1 cellular context compared by ENCODE assay signal in the genomic region with DNA sequence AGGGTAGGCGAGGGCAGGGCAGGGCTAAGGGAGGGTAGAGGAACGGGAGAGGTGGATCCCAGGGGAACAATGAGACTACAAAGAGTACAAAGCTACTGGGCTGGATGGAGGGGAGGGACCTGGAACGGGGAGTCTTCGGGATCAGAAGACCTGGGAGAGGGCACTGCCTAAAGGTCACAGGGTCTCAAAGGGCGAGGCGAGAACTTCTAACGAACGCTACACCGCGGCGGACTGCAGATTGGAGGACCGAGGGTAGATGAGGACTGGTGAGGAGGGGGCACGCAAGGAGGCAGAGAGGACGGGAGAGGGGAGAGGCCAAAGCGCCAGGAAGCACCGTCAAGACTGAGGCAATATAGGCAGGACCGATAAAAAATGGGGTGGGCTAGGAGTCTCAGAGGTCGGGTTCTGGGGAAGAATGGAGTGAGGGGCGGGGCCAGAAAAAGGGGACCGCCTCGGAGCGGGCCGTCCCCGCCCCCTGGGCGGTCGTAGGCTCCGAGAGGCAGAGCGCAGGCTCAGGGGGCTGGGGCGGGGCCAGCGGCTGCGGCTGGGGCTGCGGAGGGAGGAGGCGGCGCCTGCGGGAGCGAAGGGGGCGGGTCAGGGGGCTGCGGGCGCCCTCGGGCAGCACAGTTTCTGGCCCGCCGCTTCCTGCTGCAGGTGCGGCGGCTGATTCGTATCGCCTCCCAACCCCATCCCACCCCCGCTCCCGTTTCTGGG.
TF ChIP-seq lines count a peak whose summit lies in the region.

No MANE protein-coding gene starts in this region.

TF ChIP-seq in HEK293, 187 proteins besides CTCF, POLR2A, EP300 and RAD21 (continued from another document and continues in another):
- TF ChIP-seq, protein P1, sequence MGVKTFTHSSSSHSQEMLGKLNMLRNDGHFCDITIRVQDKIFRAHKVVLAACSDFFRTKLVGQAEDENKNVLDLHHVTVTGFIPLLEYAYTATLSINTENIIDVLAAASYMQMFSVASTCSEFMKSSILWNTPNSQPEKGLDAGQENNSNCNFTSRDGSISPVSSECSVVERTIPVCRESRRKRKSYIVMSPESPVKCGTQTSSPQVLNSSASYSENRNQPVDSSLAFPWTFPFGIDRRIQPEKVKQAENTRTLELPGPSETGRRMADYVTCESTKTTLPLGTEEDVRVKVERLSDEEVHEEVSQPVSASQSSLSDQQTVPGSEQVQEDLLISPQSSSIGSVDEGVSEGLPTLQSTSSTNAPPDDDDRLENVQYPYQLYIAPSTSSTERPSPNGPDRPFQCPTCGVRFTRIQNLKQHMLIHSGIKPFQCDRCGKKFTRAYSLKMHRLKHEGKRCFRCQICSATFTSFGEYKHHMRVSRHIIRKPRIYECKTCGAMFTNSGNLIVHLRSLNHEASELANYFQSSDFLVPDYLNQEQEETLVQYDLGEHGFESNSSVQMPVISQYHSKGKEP (tag by site-specific recombination; IDR thresholded peaks at IDR 0.05), result no peak
- TF ChIP-seq HOXD13 (CRISPR knock-in tag; IDR thresholded peaks at IDR 0.05; ENCODE audit: borderline replicate concordance) (no peak), ZNF76 (tag by site-specific recombination; IDR thresholded peaks at IDR 0.05; ENCODE audit: borderline replicate concordance, low read depth) (no peak), ZNF211 (tag by site-specific recombination; IDR thresholded peaks at IDR 0.05; ENCODE audit: low read depth) (no peak), ZNF433 (tag by site-specific recombination; IDR thresholded peaks at IDR 0.05; ENCODE audit: low read depth) (no peak), ZBTB48 (tag by site-specific recombination; IDR thresholded peaks at IDR 0.05) (no peak), ZNF585B (tag by site-specific recombination; IDR thresholded peaks at IDR 0.05) (no peak), ZBTB1 (tag by site-specific recombination; IDR thresholded peaks at IDR 0.05) (no peak), ZNF324 (tag by site-specific recombination; IDR thresholded peaks at IDR 0.05) (no peak), SP3 (tag by site-specific recombination; IDR thresholded peaks at IDR 0.05) (peak; percentile 83), ZNF830 (tag by site-specific recombination; IDR thresholded peaks at IDR 0.05; ENCODE audit: low read depth) (no peak), ZNF48 (tag by site-specific recombination; IDR thresholded peaks at IDR 0.05) (no peak), SALL2 (tag by site-specific recombination; IDR thresholded peaks at IDR 0.05; ENCODE audit: borderline replicate concordance) (no peak), KLF7 (tag by site-specific recombination; IDR thresholded peaks at IDR 0.05; ENCODE audit: borderline replicate concordance) (no peak), KLF8 (tag by site-specific recombination; IDR thresholded peaks at IDR 0.05) (no peak; the same call in 1 of the 2 replicates), ZNF514 (tag by site-specific recombination; IDR thresholded peaks at IDR 0.05) (no peak), TRIM28 (IDR thresholded peaks at IDR 0.05; ENCODE audit: borderline replicate concordance, low read length) (no peak), GLIS1 (tag by site-specific recombination; IDR thresholded peaks at IDR 0.05) (peak; percentile 42), ZNF555 (tag by site-specific recombination; conservative IDR thresholded peaks at IDR 0.05) (no peak), GLI4 (tag by site-specific recombination; IDR thresholded peaks at IDR 0.05) (no peak), SCRT1 (tag by site-specific recombination; IDR thresholded peaks at IDR 0.05; ENCODE audit: borderline replicate concordance) (no peak), OSR2 (tag by site-specific recombination; IDR thresholded peaks at IDR 0.05) (no peak), MYNN (tag by site-specific recombination; IDR thresholded peaks at IDR 0.05; ENCODE audit: borderline replicate concordance) (no peak), ZNF24 (tag by site-specific recombination; IDR thresholded peaks at IDR 0.05) (0 out of 2 replicates have a peak, but pooled peaks have one; percentile 44), MZF1 (tag by site-specific recombination; IDR thresholded peaks at IDR 0.05; ENCODE audit: borderline replicate concordance) (no peak; the same call in 1 of the 2 replicates), ZNF350 (tag by site-specific recombination; IDR thresholded peaks at IDR 0.05) (no peak), SP2 (tag by site-specific recombination; IDR thresholded peaks at IDR 0.05) (peak; percentile 76), ZNF664 (tag by site-specific recombination; IDR thresholded peaks at IDR 0.05) (no peak), ZNF274 (IDR thresholded peaks at IDR 0.05; ENCODE audit: low read length) (no peak), ZNF274 (tag by site-specific recombination; IDR thresholded peaks at IDR 0.05; ENCODE audit: borderline replicate concordance) (no peak)
- TF ChIP-seq, protein P2, sequence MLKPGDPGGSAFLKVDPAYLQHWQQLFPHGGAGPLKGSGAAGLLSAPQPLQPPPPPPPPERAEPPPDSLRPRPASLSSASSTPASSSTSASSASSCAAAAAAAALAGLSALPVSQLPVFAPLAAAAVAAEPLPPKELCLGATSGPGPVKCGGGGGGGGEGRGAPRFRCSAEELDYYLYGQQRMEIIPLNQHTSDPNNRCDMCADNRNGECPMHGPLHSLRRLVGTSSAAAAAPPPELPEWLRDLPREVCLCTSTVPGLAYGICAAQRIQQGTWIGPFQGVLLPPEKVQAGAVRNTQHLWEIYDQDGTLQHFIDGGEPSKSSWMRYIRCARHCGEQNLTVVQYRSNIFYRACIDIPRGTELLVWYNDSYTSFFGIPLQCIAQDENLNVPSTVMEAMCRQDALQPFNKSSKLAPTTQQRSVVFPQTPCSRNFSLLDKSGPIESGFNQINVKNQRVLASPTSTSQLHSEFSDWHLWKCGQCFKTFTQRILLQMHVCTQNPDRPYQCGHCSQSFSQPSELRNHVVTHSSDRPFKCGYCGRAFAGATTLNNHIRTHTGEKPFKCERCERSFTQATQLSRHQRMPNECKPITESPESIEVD (tag by site-specific recombination; IDR thresholded peaks at IDR 0.05), result no peak
- TF ChIP-seq, protein P3, sequence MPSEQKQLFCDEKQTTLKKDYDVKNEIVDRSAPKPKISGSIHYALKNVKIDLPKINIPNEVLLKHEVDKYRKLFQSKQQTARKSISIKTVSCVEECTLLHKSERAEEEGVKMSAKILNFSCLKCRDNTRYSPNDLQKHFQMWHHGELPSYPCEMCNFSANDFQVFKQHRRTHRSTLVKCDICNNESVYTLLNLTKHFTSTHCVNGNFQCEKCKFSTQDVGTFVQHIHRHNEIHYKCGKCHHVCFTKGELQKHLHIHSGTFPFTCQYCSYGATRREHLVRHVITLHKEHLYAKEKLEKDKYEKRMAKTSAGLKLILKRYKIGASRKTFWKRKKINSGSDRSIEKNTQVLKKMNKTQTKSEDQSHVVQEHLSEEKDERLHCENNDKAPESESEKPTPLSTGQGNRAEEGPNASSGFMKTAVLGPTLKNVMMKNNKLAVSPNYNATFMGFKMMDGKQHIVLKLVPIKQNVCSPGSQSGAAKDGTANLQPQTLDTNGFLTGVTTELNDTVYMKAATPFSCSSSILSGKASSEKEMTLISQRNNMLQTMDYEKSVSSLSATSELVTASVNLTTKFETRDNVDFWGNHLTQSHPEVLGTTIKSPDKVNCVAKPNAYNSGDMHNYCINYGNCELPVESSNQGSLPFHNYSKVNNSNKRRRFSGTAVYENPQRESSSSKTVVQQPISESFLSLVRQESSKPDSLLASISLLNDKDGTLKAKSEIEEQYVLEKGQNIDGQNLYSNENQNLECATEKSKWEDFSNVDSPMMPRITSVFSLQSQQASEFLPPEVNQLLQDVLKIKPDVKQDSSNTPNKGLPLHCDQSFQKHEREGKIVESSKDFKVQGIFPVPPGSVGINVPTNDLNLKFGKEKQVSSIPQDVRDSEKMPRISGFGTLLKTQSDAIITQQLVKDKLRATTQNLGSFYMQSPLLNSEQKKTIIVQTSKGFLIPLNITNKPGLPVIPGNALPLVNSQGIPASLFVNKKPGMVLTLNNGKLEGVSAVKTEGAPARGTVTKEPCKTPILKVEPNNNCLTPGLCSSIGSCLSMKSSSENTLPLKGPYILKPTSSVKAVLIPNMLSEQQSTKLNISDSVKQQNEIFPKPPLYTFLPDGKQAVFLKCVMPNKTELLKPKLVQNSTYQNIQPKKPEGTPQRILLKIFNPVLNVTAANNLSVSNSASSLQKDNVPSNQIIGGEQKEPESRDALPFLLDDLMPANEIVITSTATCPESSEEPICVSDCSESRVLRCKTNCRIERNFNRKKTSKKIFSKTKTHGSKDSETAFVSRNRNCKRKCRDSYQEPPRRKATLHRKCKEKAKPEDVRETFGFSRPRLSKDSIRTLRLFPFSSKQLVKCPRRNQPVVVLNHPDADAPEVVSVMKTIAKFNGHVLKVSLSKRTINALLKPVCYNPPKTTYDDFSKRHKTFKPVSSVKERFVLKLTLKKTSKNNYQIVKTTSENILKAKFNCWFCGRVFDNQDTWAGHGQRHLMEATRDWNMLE (tag by site-specific recombination; conservative IDR thresholded peaks at IDR 0.05; ENCODE audit: low read depth), result no peak
- TF ChIP-seq, protein P4, sequence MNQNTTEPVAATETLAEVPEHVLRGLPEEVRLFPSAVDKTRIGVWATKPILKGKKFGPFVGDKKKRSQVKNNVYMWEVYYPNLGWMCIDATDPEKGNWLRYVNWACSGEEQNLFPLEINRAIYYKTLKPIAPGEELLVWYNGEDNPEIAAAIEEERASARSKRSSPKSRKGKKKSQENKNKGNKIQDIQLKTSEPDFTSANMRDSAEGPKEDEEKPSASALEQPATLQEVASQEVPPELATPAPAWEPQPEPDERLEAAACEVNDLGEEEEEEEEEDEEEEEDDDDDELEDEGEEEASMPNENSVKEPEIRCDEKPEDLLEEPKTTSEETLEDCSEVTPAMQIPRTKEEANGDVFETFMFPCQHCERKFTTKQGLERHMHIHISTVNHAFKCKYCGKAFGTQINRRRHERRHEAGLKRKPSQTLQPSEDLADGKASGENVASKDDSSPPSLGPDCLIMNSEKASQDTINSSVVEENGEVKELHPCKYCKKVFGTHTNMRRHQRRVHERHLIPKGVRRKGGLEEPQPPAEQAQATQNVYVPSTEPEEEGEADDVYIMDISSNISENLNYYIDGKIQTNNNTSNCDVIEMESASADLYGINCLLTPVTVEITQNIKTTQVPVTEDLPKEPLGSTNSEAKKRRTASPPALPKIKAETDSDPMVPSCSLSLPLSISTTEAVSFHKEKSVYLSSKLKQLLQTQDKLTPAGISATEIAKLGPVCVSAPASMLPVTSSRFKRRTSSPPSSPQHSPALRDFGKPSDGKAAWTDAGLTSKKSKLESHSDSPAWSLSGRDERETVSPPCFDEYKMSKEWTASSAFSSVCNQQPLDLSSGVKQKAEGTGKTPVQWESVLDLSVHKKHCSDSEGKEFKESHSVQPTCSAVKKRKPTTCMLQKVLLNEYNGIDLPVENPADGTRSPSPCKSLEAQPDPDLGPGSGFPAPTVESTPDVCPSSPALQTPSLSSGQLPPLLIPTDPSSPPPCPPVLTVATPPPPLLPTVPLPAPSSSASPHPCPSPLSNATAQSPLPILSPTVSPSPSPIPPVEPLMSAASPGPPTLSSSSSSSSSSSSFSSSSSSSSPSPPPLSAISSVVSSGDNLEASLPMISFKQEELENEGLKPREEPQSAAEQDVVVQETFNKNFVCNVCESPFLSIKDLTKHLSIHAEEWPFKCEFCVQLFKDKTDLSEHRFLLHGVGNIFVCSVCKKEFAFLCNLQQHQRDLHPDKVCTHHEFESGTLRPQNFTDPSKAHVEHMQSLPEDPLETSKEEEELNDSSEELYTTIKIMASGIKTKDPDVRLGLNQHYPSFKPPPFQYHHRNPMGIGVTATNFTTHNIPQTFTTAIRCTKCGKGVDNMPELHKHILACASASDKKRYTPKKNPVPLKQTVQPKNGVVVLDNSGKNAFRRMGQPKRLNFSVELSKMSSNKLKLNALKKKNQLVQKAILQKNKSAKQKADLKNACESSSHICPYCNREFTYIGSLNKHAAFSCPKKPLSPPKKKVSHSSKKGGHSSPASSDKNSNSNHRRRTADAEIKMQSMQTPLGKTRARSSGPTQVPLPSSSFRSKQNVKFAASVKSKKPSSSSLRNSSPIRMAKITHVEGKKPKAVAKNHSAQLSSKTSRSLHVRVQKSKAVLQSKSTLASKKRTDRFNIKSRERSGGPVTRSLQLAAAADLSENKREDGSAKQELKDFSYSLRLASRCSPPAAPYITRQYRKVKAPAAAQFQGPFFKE (tag by site-specific recombination; IDR thresholded peaks at IDR 0.05; ENCODE audit: borderline replicate concordance), result no peak
- TF ChIP-seq, protein P5, sequence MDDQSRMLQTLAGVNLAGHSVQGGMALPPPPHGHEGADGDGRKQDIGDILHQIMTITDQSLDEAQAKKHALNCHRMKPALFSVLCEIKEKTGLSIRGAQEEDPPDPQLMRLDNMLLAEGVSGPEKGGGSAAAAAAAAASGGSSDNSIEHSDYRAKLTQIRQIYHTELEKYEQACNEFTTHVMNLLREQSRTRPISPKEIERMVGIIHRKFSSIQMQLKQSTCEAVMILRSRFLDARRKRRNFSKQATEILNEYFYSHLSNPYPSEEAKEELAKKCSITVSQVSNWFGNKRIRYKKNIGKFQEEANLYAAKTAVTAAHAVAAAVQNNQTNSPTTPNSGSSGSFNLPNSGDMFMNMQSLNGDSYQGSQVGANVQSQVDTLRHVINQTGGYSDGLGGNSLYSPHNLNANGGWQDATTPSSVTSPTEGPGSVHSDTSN (CRISPR knock-in tag; IDR thresholded peaks at IDR 0.05), result no peak
- TF ChIP-seq, protein P6, sequence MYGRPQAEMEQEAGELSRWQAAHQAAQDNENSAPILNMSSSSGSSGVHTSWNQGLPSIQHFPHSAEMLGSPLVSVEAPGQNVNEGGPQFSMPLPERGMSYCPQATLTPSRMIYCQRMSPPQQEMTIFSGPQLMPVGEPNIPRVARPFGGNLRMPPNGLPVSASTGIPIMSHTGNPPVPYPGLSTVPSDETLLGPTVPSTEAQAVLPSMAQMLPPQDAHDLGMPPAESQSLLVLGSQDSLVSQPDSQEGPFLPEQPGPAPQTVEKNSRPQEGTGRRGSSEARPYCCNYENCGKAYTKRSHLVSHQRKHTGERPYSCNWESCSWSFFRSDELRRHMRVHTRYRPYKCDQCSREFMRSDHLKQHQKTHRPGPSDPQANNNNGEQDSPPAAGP (tag by site-specific recombination; IDR thresholded peaks at IDR 0.05), result peak; percentile 69
- TF ChIP-seq, protein P7, sequence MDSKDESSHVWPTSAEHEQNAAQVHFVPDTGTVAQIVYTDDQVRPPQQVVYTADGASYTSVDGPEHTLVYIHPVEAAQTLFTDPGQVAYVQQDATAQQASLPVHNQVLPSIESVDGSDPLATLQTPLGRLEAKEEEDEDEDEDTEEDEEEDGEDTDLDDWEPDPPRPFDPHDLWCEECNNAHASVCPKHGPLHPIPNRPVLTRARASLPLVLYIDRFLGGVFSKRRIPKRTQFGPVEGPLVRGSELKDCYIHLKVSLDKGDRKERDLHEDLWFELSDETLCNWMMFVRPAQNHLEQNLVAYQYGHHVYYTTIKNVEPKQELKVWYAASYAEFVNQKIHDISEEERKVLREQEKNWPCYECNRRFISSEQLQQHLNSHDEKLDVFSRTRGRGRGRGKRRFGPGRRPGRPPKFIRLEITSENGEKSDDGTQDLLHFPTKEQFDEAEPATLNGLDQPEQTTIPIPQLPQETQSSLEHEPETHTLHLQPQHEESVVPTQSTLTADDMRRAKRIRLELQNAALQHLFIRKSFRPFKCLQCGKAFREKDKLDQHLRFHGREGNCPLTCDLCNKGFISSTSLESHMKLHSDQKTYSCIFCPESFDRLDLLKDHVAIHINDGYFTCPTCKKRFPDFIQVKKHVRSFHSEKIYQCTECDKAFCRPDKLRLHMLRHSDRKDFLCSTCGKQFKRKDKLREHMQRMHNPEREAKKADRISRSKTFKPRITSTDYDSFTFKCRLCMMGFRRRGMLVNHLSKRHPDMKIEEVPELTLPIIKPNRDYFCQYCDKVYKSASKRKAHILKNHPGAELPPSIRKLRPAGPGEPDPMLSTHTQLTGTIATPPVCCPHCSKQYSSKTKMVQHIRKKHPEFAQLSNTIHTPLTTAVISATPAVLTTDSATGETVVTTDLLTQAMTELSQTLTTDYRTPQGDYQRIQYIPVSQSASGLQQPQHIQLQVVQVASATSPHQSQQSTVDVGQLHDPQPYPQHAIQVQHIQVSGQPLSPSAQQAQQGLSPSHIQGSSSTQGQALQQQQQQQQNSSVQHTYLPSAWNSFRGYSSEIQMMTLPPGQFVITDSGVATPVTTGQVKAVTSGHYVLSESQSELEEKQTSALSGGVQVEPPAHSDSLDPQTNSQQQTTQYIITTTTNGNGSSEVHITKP (tag by site-specific recombination; IDR thresholded peaks at IDR 0.05), result no peak
